ENCODE assay signal across 23 cellular contexts in the genomic region with DNA sequence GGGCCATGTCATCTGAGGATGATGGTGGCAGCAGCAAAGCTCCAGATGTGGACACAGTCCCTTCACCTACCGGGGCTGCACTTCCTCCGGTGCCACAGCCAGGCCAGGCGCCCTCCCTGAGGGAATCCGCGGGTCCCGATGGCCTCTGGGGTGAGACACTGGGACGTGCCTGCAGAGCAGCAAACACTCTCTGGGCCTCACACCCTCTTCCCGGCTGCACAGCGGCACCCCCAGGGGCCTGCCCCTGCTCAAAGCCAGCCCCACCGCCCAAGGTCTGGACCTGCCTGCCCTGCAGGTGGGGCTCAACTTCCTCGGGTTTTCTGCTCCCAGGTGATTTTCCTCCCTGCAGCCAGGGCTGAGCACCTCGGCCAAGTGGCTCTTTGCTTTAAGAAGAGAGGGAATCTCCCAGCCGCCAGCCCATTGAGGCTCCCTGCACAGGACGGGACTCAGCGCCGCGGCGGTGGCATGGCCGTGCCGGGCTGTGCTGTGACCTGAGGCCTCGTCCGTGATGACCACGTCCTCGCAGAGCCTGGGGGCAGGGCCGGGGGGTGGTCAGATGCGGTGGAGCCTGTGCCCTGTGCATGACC. TPM values are rescaled to one million over a fixed set of nuclear protein-coding genes. Genes with fewer than 3 reads are reported as not detected.
DNase-seq lines count a peak whose midpoint lies in the region; ATAC-seq and TF ChIP-seq lines count a peak whose summit lies in the region.
"Had no signal": no experiment of that assay in that cellular context is flagged by ENCODE, and none has a peak within 500 bp of the region (broad histone marks: within the 10 kb centered on the region; RNA-seq: fewer than 3 reads in every experiment).

No MANE protein-coding gene starts in this region.

- H3K4me3 ChIP-seq in BE2C (ENCODE audit: low read depth, low read length) (no peak overlapping the region), HEK293 (ENCODE audit: low read depth, low read length) (no peak overlapping the region), mucosa of descending colon (no peak overlapping the region)
- H3K4me3 ChIP-seq: HAP-1, thoracic aorta had no signal

- TF ChIP-seq CTCF in BE2C (IDR thresholded peaks at IDR 0.05; ENCODE audit: low read depth, low read length) (no peak), HEK293 (tag by site-specific recombination; IDR thresholded peaks at IDR 0.05) (no peak), mucosa of descending colon (IDR thresholded peaks at IDR 0.05) (no peak)

- H3K27ac ChIP-seq in HEK293 (ENCODE audit: extremely low read depth, low read depth, low read length) = no peak overlapping the region
- H3K27ac ChIP-seq: thoracic aorta had no signal

- peak; percentile 10 for DNase-seq in BE2C
- peak; percentile 25 for DNase-seq in left ventricle myocardium superior
- DNase-seq in mucosa of descending colon = peak in 2 of 3 donors; percentile 12 to 33
- DNase-seq in mucosa of gallbladder (ENCODE audit: low spot score) = no peak
- DNase-seq in SK-N-DZ (ENCODE audit: low spot score) = no peak
- DNase-seq in activated CD4-positive, alpha-beta T cell treated with anti-CD3 and anti-CD28 coated beads for 1 hour = no peak
- no peak for DNase-seq in NCI-H2107 (lab: John Stamatoyannopoulos, UW)
- DNase-seq: activated CD4-positive, CD25-positive, alpha-beta regulatory T cell; activated T-cell treated with anti-CD3 and anti-CD28 coated beads, Interleukin-2, amount 50 U/mL, for 4 hours; CD4-positive, CD25-positive, alpha-beta regulatory T cell; DMS 273 treated with DMSO at 0.1 percent for 48 hours; effector memory CD4-positive, alpha-beta T cell; NCI-H1048; NCI-H2029; NCI-H510A; RPMI8226; stimulated activated CD4-positive, alpha-beta T cell treated with anti-CD3 and anti-CD28 coated beads, Interleukin-2, amount 100 ng/mL, for 24 hours; stimulated activated naive B cell treated with anti-CD40 and anti-IgM and Interleukin-4, amounts not matched to agents 10 μg/mL and 1 μg/mL and 100 μg/mL, for 72 hours; T-helper 9 cell had no signal

- no peaks in the 10 kb centered on the region for H3K36me3 ChIP-seq in BE2C
- no peaks in the 10 kb centered on the region for H3K36me3 ChIP-seq in HEK293 (ENCODE audit: control insufficient read depth in 2 of 2, insufficient read depth in 1 of 2, low read length in 2 of 2)
- no peaks in the 10 kb centered on the region for H3K36me3 ChIP-seq in mucosa of descending colon (ENCODE audit: low read depth)
- H3K36me3 ChIP-seq: HAP-1, thoracic aorta had no signal

- intact Hi-C loops in left ventricle myocardium superior (cut with micrococcal nuclease) = no loop called here
- intact Hi-C loops in mucosa of descending colon (cut with DNase I, micrococcal nuclease) = no loop called here

- CTCF ChIA-PET in HEK293 (lab: Yijun Ruan, JAX) = interaction anchor here (0.7 to 1.3 kb wide), 3 partner anchors 11 to 74 kb away, joined by 3 to 4 read pairs (median 3); no protein-coding TSS in a partner anchor

- POLR2A ChIA-PET in HEK293 (lab: Yijun Ruan, JAX) = no interaction called here

- ATAC-seq in left ventricle myocardium superior (no peak), mucosa of descending colon (no peak)
- ATAC-seq: activated naive CD4-positive, alpha-beta T cell treated with anti-CD3 and anti-CD28 coated beads, Interleukin-2, amount 50 U/mL, for 72 hours; activated T-cell treated with anti-CD3 and anti-CD28 coated beads, Interleukin-2, amount 50 U/mL, for 4 hours; stimulated activated naive B cell treated with anti-CD40 and anti-IgM and Interleukin-4, amounts not matched to agents 10 μg/mL and 1 μg/mL and 100 μg/mL, for 72 hours had no signal

- H3K9me3 ChIP-seq in BE2C (0 out of 2 replicates have a peak, but pooled peaks cover 2% of the 10 kb centered on the region), HEK293 (ENCODE audit: control insufficient read depth, insufficient read depth, low read depth, low read length) (no peaks in the 10 kb centered on the region), mucosa of descending colon (no peaks in the 10 kb centered on the region)
- H3K9me3 ChIP-seq: HAP-1, thoracic aorta had no signal

- no peaks in the 10 kb centered on the region; the same call in 1 of the 2 replicates for H3K4me1 ChIP-seq in BE2C
- H3K4me1 ChIP-seq in HEK293 (ENCODE audit: control insufficient read depth, insufficient read depth, low read length) = no peaks in the 10 kb centered on the region
- no peaks in the 10 kb centered on the region for H3K4me1 ChIP-seq in mucosa of descending colon (ENCODE audit: low read depth)

- no peaks in the 10 kb centered on the region for H3K27me3 ChIP-seq in BE2C

TF ChIP-seq in HEK293, 187 proteins besides CTCF, POLR2A, EP300 and RAD21:
- TF ChIP-seq ZIC2 (tag by site-specific recombination; IDR thresholded peaks at IDR 0.05) = peak; percentile 64
- TF ChIP-seq ZNF555 (tag by site-specific recombination; conservative IDR thresholded peaks at IDR 0.05) = no peak
- no peak for TF ChIP-seq ZNF221 (tag by site-specific recombination; IDR thresholded peaks at IDR 0.05; ENCODE audit: borderline replicate concordance)

RNA-seq across cellular contexts. Expression of gene COL18A1, which starts 21.3 kb away (rescaled TPM):
- polyA plus RNA-seq in BE2C (2012; ENCODE audit: insufficient read depth, insufficient read length, low read depth) = 11.7 TPM
- total RNA-seq in left ventricle myocardium superior (52.4 TPM), mucosa of descending colon (10 to 100 TPM in 2 of 3 donors, 1 to 10 TPM in 1; 4.6 to 46.9 (median 21.3) TPM), mucosa of gallbladder (172 TPM)
- polyA plus RNA-seq in SK-N-DZ (2014; cell fraction: cytosol; rRNA removed) = 0.92 and 1.9 TPM in 2 replicates
- polyA plus RNA-seq in SK-N-DZ (2014; cell fraction: nucleus; rRNA removed) = 4.1 and 12.2 TPM in 2 replicates

Comparison
In these comparisons a context has a peak if more than half of its experiments do, and no peak if none do; other contexts are left out.
1. DNase-seq: peak in BE2C (single experiment), left ventricle myocardium superior (single experiment) and mucosa of descending colon (2 of 3); none in mucosa of gallbladder (single experiment), SK-N-DZ (single experiment), activated CD4-positive, alpha-beta T cell treated with anti-CD3 and anti-CD28 coated beads for 1 hour (single experiment) and NCI-H2107 (single experiment).